Comparison of ENCODE assay signal across 1 cellular context in the genomic region with DNA sequence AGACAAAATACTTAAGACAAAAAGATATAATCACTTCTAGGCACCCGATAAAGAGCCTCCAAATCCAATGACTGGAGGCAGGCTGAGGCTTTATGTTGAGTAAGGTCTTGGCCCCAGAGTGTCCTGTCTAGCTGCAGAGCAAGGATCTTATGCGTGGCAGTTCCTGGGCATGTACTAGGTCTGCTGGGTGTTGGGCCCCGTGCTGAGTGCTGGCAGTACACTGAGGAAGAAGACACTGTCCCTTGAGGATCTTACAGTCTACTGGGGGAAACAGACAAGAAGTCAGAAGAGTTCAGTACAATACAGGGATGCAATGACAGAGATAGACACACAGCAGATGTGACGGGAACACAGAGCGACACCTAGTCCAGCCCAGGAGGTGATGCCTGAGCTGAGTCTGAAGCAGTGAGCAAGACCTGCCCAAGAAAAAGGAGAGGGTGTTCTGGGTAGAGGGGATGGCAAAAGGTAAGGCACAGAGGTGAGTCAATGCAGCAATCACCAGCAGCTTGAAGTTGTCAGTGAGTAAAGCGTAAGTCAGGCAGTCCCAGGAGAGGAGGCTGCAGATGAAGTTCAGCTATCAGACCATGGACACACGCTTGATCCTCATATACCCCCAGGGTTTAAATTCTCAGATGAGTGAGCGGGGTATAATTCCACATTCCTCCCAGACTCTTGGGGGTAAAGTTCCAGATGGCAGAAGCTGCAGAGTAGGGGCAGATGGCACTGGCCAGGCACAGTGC.
TF ChIP-seq lines count a peak whose summit lies in the region.

No MANE protein-coding gene starts in this region.

TF ChIP-seq in SK-N-SH treated with all-trans-retinoic acid at 6 μM for 48 hours, 23 proteins besides CTCF, POLR2A, EP300 and RAD21 (continued from another document):
- TF ChIP-seq GLIS3 (CRISPR knock-in tag; IDR thresholded peaks at IDR 0.05) (no peak), ESRRG (CRISPR knock-in tag; IDR thresholded peaks at IDR 0.05) (no peak), SNAI2 (CRISPR knock-in tag; IDR thresholded peaks at IDR 0.05) (no peak), PPARA (CRISPR knock-in tag; IDR thresholded peaks at IDR 0.05; ENCODE audit: borderline replicate concordance) (no peak), ZFP3 (CRISPR knock-in tag; IDR thresholded peaks at IDR 0.05) (no peak)
- TF ChIP-seq, protein P1, sequence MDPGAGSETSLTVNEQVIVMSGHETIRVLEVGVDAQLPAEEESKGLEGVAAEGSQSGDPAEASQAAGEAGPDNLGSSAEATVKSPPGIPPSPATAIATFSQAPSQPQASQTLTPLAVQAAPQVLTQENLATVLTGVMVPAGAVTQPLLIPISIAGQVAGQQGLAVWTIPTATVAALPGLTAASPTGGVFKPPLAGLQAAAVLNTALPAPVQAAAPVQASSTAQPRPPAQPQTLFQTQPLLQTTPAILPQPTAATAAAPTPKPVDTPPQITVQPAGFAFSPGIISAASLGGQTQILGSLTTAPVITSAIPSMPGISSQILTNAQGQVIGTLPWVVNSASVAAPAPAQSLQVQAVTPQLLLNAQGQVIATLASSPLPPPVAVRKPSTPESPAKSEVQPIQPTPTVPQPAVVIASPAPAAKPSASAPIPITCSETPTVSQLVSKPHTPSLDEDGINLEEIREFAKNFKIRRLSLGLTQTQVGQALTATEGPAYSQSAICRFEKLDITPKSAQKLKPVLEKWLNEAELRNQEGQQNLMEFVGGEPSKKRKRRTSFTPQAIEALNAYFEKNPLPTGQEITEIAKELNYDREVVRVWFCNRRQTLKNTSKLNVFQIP (CRISPR knock-in tag; IDR thresholded peaks at IDR 0.05; ENCODE audit: borderline replicate concordance, low read depth), result no peak
TF ChIP-seq in SK-N-SH treated with all-trans-retinoic acid at 6 μM for 48 hours: peak in this region for 0.
